In the genomic region with DNA sequence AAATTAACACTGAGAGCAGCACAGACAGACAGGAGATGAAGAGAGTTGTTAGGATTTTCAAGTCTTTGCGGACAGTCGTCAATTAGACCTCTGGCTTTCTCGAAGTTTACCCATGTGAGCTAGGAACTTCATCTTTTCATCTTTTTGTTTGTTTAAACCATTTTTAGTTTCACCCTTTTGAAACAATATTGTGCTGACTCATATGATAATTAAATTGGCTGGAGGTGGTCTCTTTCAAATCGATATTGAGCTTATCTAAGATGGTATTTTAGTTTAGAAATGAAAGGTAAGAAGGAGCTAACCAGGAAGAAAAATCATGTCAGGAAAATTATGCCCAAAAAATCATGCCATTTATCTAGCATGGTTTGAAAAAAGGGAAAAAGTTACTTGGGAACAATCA, we compare ENCODE assay signal across 15 cellular contexts.
DNase-seq lines count a peak whose midpoint lies in the region; ATAC-seq, FAIRE-seq and TF ChIP-seq lines count a peak whose summit lies in the region.
"Had no signal": no experiment of that assay in that cellular context is flagged by ENCODE, and none has a peak within 500 bp of the region (broad histone marks: within the 10 kb centered on the region; RNA-seq: fewer than 3 reads in every experiment).

No MANE protein-coding gene starts in this region.

- H3K4me1 Mint-ChIP-seq in endothelial cell (ENCODE audit: unreplicated experiment) = peaks cover 3% of the 10 kb centered on the region
- H3K4me1 Mint-ChIP-seq: CD4-positive, CD25-positive, alpha-beta regulatory T cell; H9 had no signal

- CTCF ChIA-PET in PC-9 (lab: Charles Lee) = no interaction called here

- ATAC-seq in GM18861 (IDR thresholded peaks at IDR 0.05; ENCODE audit: unreplicated experiment) = no peak

- H3K27me3 ChIP-seq in PC-9 (ENCODE audit: insufficient read depth, low read depth) = no peaks in the 10 kb centered on the region
- H3K27me3 ChIP-seq in keratinocyte (ENCODE audit: control insufficient read depth, extremely low read depth, insufficient read depth, low read length) = no peaks in the 10 kb centered on the region
- H3K27me3 ChIP-seq: BLaER1 treated with 17β-estradiol and CSF1 and Interleukin-3, amounts not matched to agents 10 nM and 100 nM had no signal

- intact Hi-C loops in PC-9 (cut with micrococcal nuclease; ENCODE audit: unreplicated experiment) = no loop called here

- H3K4me1 ChIP-seq in PC-9 (replicated peaks; ENCODE audit: insufficient read depth) (no peaks in the 10 kb centered on the region), keratinocyte (ENCODE audit: control insufficient read depth, extremely low read depth, insufficient read depth, low read length) (no peaks in the 10 kb centered on the region)

- H3K9me3 ChIP-seq in PC-9 (ENCODE audit: insufficient read depth, low read depth) (no peaks in the 10 kb centered on the region; the same call in 1 of the 2 replicates), keratinocyte (ENCODE audit: control insufficient read depth, low read depth, low read length) (no peaks in the 10 kb centered on the region)
- H3K9me3 ChIP-seq: BLaER1 treated with 17β-estradiol and CSF1 and Interleukin-3, amounts not matched to agents 10 nM and 100 nM had no signal

- H3K4me2 ChIP-seq in PC-9 = no peak overlapping the region
- no peak overlapping the region for H3K4me2 ChIP-seq in keratinocyte (ENCODE audit: control insufficient read depth, extremely low read depth, insufficient read depth, low read depth, low read length)

- no peaks in the 10 kb centered on the region for H3K27me3 Mint-ChIP-seq in endothelial cell (ENCODE audit: unreplicated experiment)
- H3K27me3 Mint-ChIP-seq: CD4-positive, CD25-positive, alpha-beta regulatory T cell had no signal

- POLR2A ChIA-PET in PC-9 (lab: Charles Lee; ENCODE audit: unreplicated experiment) = interaction anchor here (0.6 kb wide), 1 partner anchor 8 kb away, joined by 4 read pairs; no protein-coding TSS in a partner anchor

- DNase-seq in NCI-H2227 treated with DMSO at 0.1 percent for 48 hours (lab: John Stamatoyannopoulos, UW) = peak; percentile 72
- no peak for DNase-seq in NCI-H2227 (lab: John Stamatoyannopoulos, UW; ENCODE audit: unreplicated experiment)
- DNase-seq in PC-9 = no peak
- DNase-seq in keratinocyte (ENCODE audit: low read depth, low spot score) = no peak
- no peak for DNase-seq in cerebellar cortex (ENCODE audit: low spot score)
- DNase-seq in endothelial cell (ENCODE audit: low spot score) = no peak
- DNase-seq in LoVo (ENCODE audit: low spot score) = no peak
- DNase-seq: ACHN; CD4-positive, CD25-positive, alpha-beta regulatory T cell; DMS53; GF-D8; H9 had no signal

- no peaks in the 10 kb centered on the region for H4K20me1 ChIP-seq in PC-9 (ENCODE audit: insufficient read depth)
- H4K20me1 ChIP-seq in keratinocyte (ENCODE audit: control insufficient read depth, extremely low read depth, insufficient read depth, low read length) = no peaks in the 10 kb centered on the region
- H4K20me1 ChIP-seq: BLaER1 treated with 17β-estradiol and CSF1 and Interleukin-3, amounts not matched to agents 10 nM and 100 nM had no signal

- no peaks in the 10 kb centered on the region for H3F3A ChIP-seq in PC-9 (ENCODE audit: insufficient read depth, low read depth)

- FAIRE-seq in keratinocyte (lab: Jason Lieb, UNC) = peak; percentile 49

- no peaks in the 10 kb centered on the region for H3K9me3 Mint-ChIP-seq in endothelial cell (ENCODE audit: unreplicated experiment)
- H3K9me3 Mint-ChIP-seq: H9 had no signal

- H3K4me3 Mint-ChIP-seq in endothelial cell (ENCODE audit: unreplicated experiment) = no peak overlapping the region
- H3K4me3 Mint-ChIP-seq: CD4-positive, CD25-positive, alpha-beta regulatory T cell; H9 had no signal

- H3K4me3 ChIP-seq in PC-9 (no peak overlapping the region), keratinocyte (ENCODE audit: control insufficient read depth in 2 of 3, extremely low read depth in 1 of 3, insufficient read depth in 2 of 3, low read depth in 1 of 3, low read length in 3 of 3) (no peak overlapping the region)
- H3K4me3 ChIP-seq: BLaER1 treated with 17β-estradiol and CSF1 and Interleukin-3, amounts not matched to agents 10 nM and 100 nM had no signal

- H3K36me3 ChIP-seq in PC-9 (ENCODE audit: low read depth) = no peaks in the 10 kb centered on the region
- H3K36me3 ChIP-seq in keratinocyte (ENCODE audit: control insufficient read depth in 2 of 2, extremely low read depth in 1 of 2, insufficient read depth in 2 of 2, low read length in 2 of 2) = no peaks in the 10 kb centered on the region
- H3K36me3 ChIP-seq: BLaER1 treated with 17β-estradiol and CSF1 and Interleukin-3, amounts not matched to agents 10 nM and 100 nM had no signal

- H3K9me1 ChIP-seq in keratinocyte (ENCODE audit: control insufficient read depth, extremely low read depth, insufficient read depth, low read length) = no peaks in the 10 kb centered on the region

- H3K27ac ChIP-seq in PC-9 = no peak overlapping the region
- H3K27ac ChIP-seq in keratinocyte (ENCODE audit: control insufficient read depth, insufficient read depth, low read length) = no peak overlapping the region
- H3K27ac ChIP-seq: 22Rv1; BLaER1 treated with 17β-estradiol and CSF1 and Interleukin-3, amounts not matched to agents 10 nM and 100 nM had no signal

- BruUV-seq in PC-9 (replicated peaks; lab: Mats Ljungman, UMichigan) = no TSS peak

- H2AFZ ChIP-seq in PC-9 = 0 out of 2 replicates have a peak overlapping the region, but pooled peaks have one; percentile 54
- no peak overlapping the region for H2AFZ ChIP-seq in keratinocyte (ENCODE audit: control insufficient read depth, low read length)

- H3K79me2 ChIP-seq in PC-9 (ENCODE audit: low read depth) = no peaks in the 10 kb centered on the region
- no peaks in the 10 kb centered on the region for H3K79me2 ChIP-seq in keratinocyte (ENCODE audit: control insufficient read depth, insufficient read depth, low read length)

- dilution Hi-C loops in keratinocyte (cut with MboI; ENCODE audit: extremely low pct_ligation_motif_present, low sequenced_read_pairs) = no loop called here

- no peak for TF ChIP-seq CTCF in PC-9 (conservative IDR thresholded peaks at IDR 0.05)
- no peak for TF ChIP-seq CTCF in keratinocyte (optimal IDR thresholded peaks at IDR 0.05 in 1 of 3, IDR thresholded peaks at IDR 0.05 in 1 of 3, conservative IDR thresholded peaks at IDR 0.05 in 1 of 3; ENCODE audit: extremely low read depth in 1 of 3, insufficient read depth in 2 of 3, low read length in 3 of 3)
- TF ChIP-seq CTCF in endothelial cell (IDR thresholded peaks at IDR 0.05; ENCODE audit: unreplicated experiment) = no peak

- H3K9ac ChIP-seq in keratinocyte (ENCODE audit: control insufficient read depth, extremely low read depth, insufficient read depth, low read length) = no peak overlapping the region
- H3K9ac ChIP-seq: BLaER1 treated with 17β-estradiol and CSF1 and Interleukin-3, amounts not matched to agents 10 nM and 100 nM had no signal

- H3K36me3 Mint-ChIP-seq in endothelial cell (ENCODE audit: low read depth, unreplicated experiment) = no peaks in the 10 kb centered on the region
- H3K36me3 Mint-ChIP-seq: CD4-positive, CD25-positive, alpha-beta regulatory T cell had no signal

- H3K9me2 ChIP-seq in PC-9 (ENCODE audit: insufficient read depth) = no peaks in the 10 kb centered on the region

- no peak overlapping the region for H3K27ac Mint-ChIP-seq in endothelial cell (ENCODE audit: unreplicated experiment)
- H3K27ac Mint-ChIP-seq: CD4-positive, CD25-positive, alpha-beta regulatory T cell; H9 had no signal
